ENCODE assay signal across 8 cellular contexts in the genomic region with DNA sequence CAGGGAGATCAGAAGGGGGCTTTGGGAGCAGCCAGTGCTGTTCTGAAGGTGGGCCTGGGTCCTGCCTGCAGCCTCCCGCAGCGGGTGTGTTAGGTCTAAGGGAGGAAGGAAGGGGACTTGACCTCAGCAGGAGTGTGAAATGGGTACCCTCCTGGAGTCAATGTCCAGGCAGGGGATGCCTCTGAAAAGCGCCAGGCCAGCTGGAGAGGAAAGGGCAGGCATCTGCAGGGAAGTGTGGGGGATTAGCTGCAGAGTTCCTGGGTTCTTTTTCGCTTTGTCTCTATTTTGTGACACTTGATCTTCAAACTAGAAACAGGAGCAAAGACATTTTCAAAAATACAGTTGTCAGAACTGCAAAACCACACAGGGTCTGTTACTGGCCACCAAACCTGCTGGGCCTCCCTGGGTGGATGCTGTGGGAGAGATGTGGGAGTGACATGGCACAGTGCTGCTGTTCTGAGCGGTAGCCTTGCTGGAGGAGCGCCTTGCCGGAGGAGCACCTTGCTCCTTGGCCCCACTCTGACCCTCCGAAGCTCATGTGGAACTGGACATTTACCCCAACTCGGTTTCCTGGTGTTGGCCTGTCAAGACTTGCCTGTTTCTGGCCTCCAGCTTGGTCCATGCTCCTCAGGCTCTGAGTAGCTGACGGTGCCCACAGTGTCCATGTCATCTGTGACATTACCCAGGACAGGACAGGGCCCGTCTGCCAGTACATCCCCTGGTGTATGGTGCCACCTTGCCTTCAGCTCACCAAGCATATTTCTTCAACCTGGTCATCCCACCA. TPM values are rescaled to one million over a fixed set of nuclear protein-coding genes. Genes with fewer than 3 reads are reported as not detected.
A peak's percentile ranks its signal among the peaks of the same experiment; 100 is the strongest.
DNase-seq lines count a peak whose midpoint lies in the region; ATAC-seq, FAIRE-seq and TF ChIP-seq lines count a peak whose summit lies in the region.
"Had no signal": no experiment of that assay in that cellular context is flagged by ENCODE, and none has a peak within 500 bp of the region (broad histone marks: within the 10 kb centered on the region; RNA-seq: fewer than 3 reads in every experiment).

No MANE protein-coding gene starts in this region.

- peaks cover 74% of the 10 kb centered on the region for H3K79me2 ChIP-seq in keratinocyte (ENCODE audit: control insufficient read depth, insufficient read depth, low read length)

- ATAC-seq in activated naive CD8-positive, alpha-beta T cell treated with anti-CD3 and anti-CD28 coated beads, Interleukin-2, amount 10 ng/mL, durations not matched to agents 7 days and 5 days (ENCODE audit: low read depth), result peak; percentile 22
- no peak for ATAC-seq in GM19455 (IDR thresholded peaks at IDR 0.05; ENCODE audit: unreplicated experiment)
- ATAC-seq: activated CD4-positive, CD25-positive, alpha-beta regulatory T cell treated with anti-CD3 and anti-CD28 coated beads, Interleukin-2, amount 50 U/mL, for 24 hours had no signal

- H3K4me1 ChIP-seq in HUES48 (ENCODE audit: control insufficient read depth, insufficient read depth, low read length), result peaks cover 9% of the 10 kb centered on the region
- H3K4me1 ChIP-seq in keratinocyte (ENCODE audit: control insufficient read depth, extremely low read depth, insufficient read depth, low read length), result peaks cover 54% of the 10 kb centered on the region
- H3K4me1 ChIP-seq in stomach smooth muscle (ENCODE audit: control insufficient read depth, insufficient read depth, low read length), result peaks cover 44% of the 10 kb centered on the region

- peak overlapping the region; percentile 10 for H3K4me3 Mint-ChIP-seq in activated naive CD8-positive, alpha-beta T cell treated with anti-CD3 and anti-CD28 coated beads, Interleukin-2, amount 10 ng/mL, durations not matched to agents 7 days and 5 days

- no peaks in the 10 kb centered on the region for H3K9me3 ChIP-seq in HUES48 (ENCODE audit: control insufficient read depth, insufficient read depth, low read length)
- H3K9me3 ChIP-seq in keratinocyte (ENCODE audit: control insufficient read depth, low read depth, low read length), result no peaks in the 10 kb centered on the region
- H3K9me3 ChIP-seq in stomach smooth muscle (ENCODE audit: control insufficient read depth in 2 of 2, low read length in 2 of 2), result no peaks in the 10 kb centered on the region

- H3K27ac ChIP-seq in HUES48 (ENCODE audit: low read depth, low read length) (no peak overlapping the region), keratinocyte (ENCODE audit: control insufficient read depth, insufficient read depth, low read length) (peak overlapping the region; percentile 96), stomach smooth muscle (ENCODE audit: low read length) (peak overlapping the region; percentile 76)

- peaks cover 35% of the 10 kb centered on the region for H3K4me1 Mint-ChIP-seq in activated naive CD8-positive, alpha-beta T cell treated with anti-CD3 and anti-CD28 coated beads, Interleukin-2, amount 10 ng/mL, durations not matched to agents 7 days and 5 days

- peak; percentile 67 for FAIRE-seq in keratinocyte (lab: Jason Lieb, UNC)

- peaks cover 3% of the 10 kb centered on the region for H4K20me1 ChIP-seq in keratinocyte (ENCODE audit: control insufficient read depth, extremely low read depth, insufficient read depth, low read length)

- H3K4me2 ChIP-seq in keratinocyte (ENCODE audit: control insufficient read depth, extremely low read depth, insufficient read depth, low read depth, low read length), result peak overlapping the region; percentile 55

- peaks cover 29% of the 10 kb centered on the region for H3K36me3 Mint-ChIP-seq in activated naive CD8-positive, alpha-beta T cell treated with anti-CD3 and anti-CD28 coated beads, Interleukin-2, amount 10 ng/mL, durations not matched to agents 7 days and 5 days

- H3K36me3 ChIP-seq in HUES48 (ENCODE audit: control insufficient read depth, insufficient read depth, low read length) (peaks cover 17% of the 10 kb centered on the region), keratinocyte (ENCODE audit: control insufficient read depth in 2 of 2, extremely low read depth in 1 of 2, insufficient read depth in 2 of 2, low read length in 2 of 2) (peaks cover 16 to 34% of the 10 kb centered on the region in 2 experiments), stomach smooth muscle (ENCODE audit: control insufficient read depth in 2 of 2, insufficient read depth in 2 of 2, low read length in 2 of 2) (peaks cover 16 to 19% of the 10 kb centered on the region in 2 donors)

- H3K27me3 ChIP-seq in HUES48 (ENCODE audit: control insufficient read depth, insufficient read depth, low read length), result no peaks in the 10 kb centered on the region
- no peaks in the 10 kb centered on the region for H3K27me3 ChIP-seq in keratinocyte (ENCODE audit: control insufficient read depth, extremely low read depth, insufficient read depth, low read length)
- H3K27me3 ChIP-seq in stomach smooth muscle (ENCODE audit: control insufficient read depth in 1 of 2, insufficient read depth in 2 of 2, low read length in 2 of 2), result no peaks in the 10 kb centered on the region

- H3K27me3 Mint-ChIP-seq in activated naive CD8-positive, alpha-beta T cell treated with anti-CD3 and anti-CD28 coated beads, Interleukin-2, amount 10 ng/mL, durations not matched to agents 7 days and 5 days, result no peaks in the 10 kb centered on the region

- dilution Hi-C loops in keratinocyte (cut with MboI; ENCODE audit: extremely low pct_ligation_motif_present, low sequenced_read_pairs), result no loop called here

- peak in 1 of 3 experiments; percentile 48 for TF ChIP-seq CTCF in keratinocyte (optimal IDR thresholded peaks at IDR 0.05 in 1 of 3, IDR thresholded peaks at IDR 0.05 in 1 of 3, conservative IDR thresholded peaks at IDR 0.05 in 1 of 3; ENCODE audit: extremely low read depth in 1 of 3, insufficient read depth in 2 of 3, low read length in 3 of 3)

- POLR2A ChIA-PET in activated naive CD8-positive, alpha-beta T cell treated with anti-CD3 and anti-CD28 coated beads, Interleukin-2, amount 10 ng/mL, durations not matched to agents 7 days and 5 days (lab: Charles Lee), result interaction anchor here (1.1 to 1.3 kb wide), 3 partner anchors 16 to 39 kb away, joined by 3 to 5 read pairs (median 3); a partner anchor contains a TSS

- peaks cover 4% of the 10 kb centered on the region for H3K9me1 ChIP-seq in keratinocyte (ENCODE audit: control insufficient read depth, extremely low read depth, insufficient read depth, low read length)

- H2AFZ ChIP-seq in keratinocyte (ENCODE audit: control insufficient read depth, low read length), result no peak overlapping the region

- H3K9ac ChIP-seq in HUES48 (ENCODE audit: low read depth, low read length) (peak overlapping the region; percentile 24; the same call in 1 of the 2 replicates), keratinocyte (ENCODE audit: control insufficient read depth, extremely low read depth, insufficient read depth, low read length) (peak overlapping the region; percentile 86), stomach smooth muscle (ENCODE audit: low read length in 2 of 2) (peak overlapping the region; percentile 36 to 56)

- H3K27ac Mint-ChIP-seq in activated naive CD8-positive, alpha-beta T cell treated with anti-CD3 and anti-CD28 coated beads, Interleukin-2, amount 10 ng/mL, durations not matched to agents 7 days and 5 days, result peak overlapping the region; percentile 73

- DNase-seq in activated naive CD8-positive, alpha-beta T cell treated with anti-CD3 and anti-CD28 coated beads, Interleukin-2, amount 10 ng/mL, durations not matched to agents 7 days and 5 days, result no peak
- DNase-seq in keratinocyte (ENCODE audit: low read depth, low spot score) (no peak), NCI-H69 (lab: John Stamatoyannopoulos, UW) (no peak), NCI-H2171 treated with DMSO at 0.1 percent for 48 hours (lab: John Stamatoyannopoulos, UW) (no peak)

- no peak overlapping the region for H3K4me3 ChIP-seq in HUES48 (ENCODE audit: low read depth, low read length)
- H3K4me3 ChIP-seq in keratinocyte (ENCODE audit: control insufficient read depth in 2 of 3, extremely low read depth in 1 of 3, insufficient read depth in 2 of 3, low read depth in 1 of 3, low read length in 3 of 3), result no peak overlapping the region
- H3K4me3 ChIP-seq in stomach smooth muscle (ENCODE audit: low read length in 2 of 2), result peak overlapping the region in 1 of 2 donors; percentile 8

- H3K9me3 Mint-ChIP-seq in activated naive CD8-positive, alpha-beta T cell treated with anti-CD3 and anti-CD28 coated beads, Interleukin-2, amount 10 ng/mL, durations not matched to agents 7 days and 5 days, result peaks cover 2% of the 10 kb centered on the region

RNA-seq across cellular contexts. Expression of a gene that starts 25.9 kb away (rescaled TPM):
- total RNA-seq in activated naive CD8-positive, alpha-beta T cell treated with anti-CD3 and anti-CD28 coated beads, Interleukin-2, amount 10 ng/mL, durations not matched to agents 7 days and 5 days, result 100 to 1,000 TPM; 227 to 233 TPM
- 24.9 to 51.4 TPM (median 29.2 TPM) in 3 replicates for polyA plus RNA-seq in keratinocyte
- 65.8 TPM for polyA plus RNA-seq in keratinocyte (2011; ENCODE audit: low read depth)
- 22.9 and 50.3 TPM in 2 replicates for polyA plus RNA-seq in keratinocyte (2011; cell fraction: cytosol; rRNA removed)
- 100 and 122 TPM in 2 replicates for polyA plus RNA-seq in keratinocyte (2011; cell fraction: nucleus; rRNA removed)
- 47.2 and 78.2 TPM in 2 replicates for polyA plus RNA-seq in keratinocyte (2012; ENCODE audit: low replicate concordance)
- polyA minus RNA-seq in keratinocyte, result 63.9 to 128 TPM (median 69.3 TPM) in 3 replicates
- 86.5 TPM for polyA minus RNA-seq in keratinocyte (2011; cell fraction: cytosol; rRNA and poly(A)+ RNA removed)
- polyA minus RNA-seq in keratinocyte (2011; cell fraction: nucleus; rRNA and poly(A)+ RNA removed), result 121 and 126 TPM in 2 replicates

RNA-seq across cellular contexts. Expression of a gene that starts 37.7 kb away (rescaled TPM):
- 10 to 100 TPM; 31.7 to 37.3 TPM for total RNA-seq in activated naive CD8-positive, alpha-beta T cell treated with anti-CD3 and anti-CD28 coated beads, Interleukin-2, amount 10 ng/mL, durations not matched to agents 7 days and 5 days
- polyA plus RNA-seq in keratinocyte, result 9.3 to 16.6 TPM (median 10.0 TPM) in 3 replicates
- 0.97 TPM for polyA plus RNA-seq in keratinocyte (2011; ENCODE audit: low read depth)
- 6.4 and 7.8 TPM in 2 replicates for polyA plus RNA-seq in keratinocyte (2011; cell fraction: cytosol; rRNA removed)
- 20.6 and 24.4 TPM in 2 replicates for polyA plus RNA-seq in keratinocyte (2011; cell fraction: nucleus; rRNA removed)
- polyA plus RNA-seq in keratinocyte (2012; ENCODE audit: low replicate concordance), result 5.7 and 8.2 TPM in 2 replicates
- 12.4 to 25.5 TPM (median 15.5 TPM) in 3 replicates for polyA minus RNA-seq in keratinocyte
- 9.2 TPM for polyA minus RNA-seq in keratinocyte (2011; cell fraction: cytosol; rRNA and poly(A)+ RNA removed)
- polyA minus RNA-seq in keratinocyte (2011; cell fraction: nucleus; rRNA and poly(A)+ RNA removed), result 9.4 and 16.4 TPM in 2 replicates

Comparison
In these comparisons a context has a peak if more than half of its experiments do, and no peak if none do; other contexts are left out.
1. H3K9ac ChIP-seq: peak in every context shown above with its lines; median percentile 86 in keratinocyte; 46 in stomach smooth muscle; 24 in HUES48.